ENCODE assay signal across 7 cellular contexts in the genomic region with DNA sequence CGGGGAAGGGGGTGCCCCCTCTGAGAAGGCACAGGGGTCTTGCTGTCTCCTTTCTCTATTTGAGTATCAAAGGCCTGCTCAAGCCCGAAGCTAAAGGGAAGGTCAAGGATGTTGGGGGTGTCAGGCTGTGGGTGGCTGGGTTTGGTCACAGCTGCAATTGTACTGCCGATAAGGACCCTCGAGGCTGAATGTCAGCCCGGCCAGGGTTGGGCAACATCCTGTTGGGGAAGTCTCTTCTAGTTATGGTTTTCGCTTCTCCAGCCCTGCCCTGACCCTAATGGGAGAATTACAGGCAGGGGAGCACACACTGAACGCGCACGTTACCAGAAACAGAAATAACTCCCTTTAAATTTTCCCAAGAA. TPM values are rescaled to one million over a fixed set of nuclear protein-coding genes. Genes with fewer than 3 reads are reported as not detected.
DNase-seq lines count a peak whose midpoint lies in the region; ATAC-seq and TF ChIP-seq lines count a peak whose summit lies in the region.
"Not testable (repeated sequence)": the region's sequence is repeated elsewhere in the genome, so short reads cannot be mapped to it uniquely, and the experiment has no call there.

No MANE protein-coding gene starts in this region.

- intact Hi-C loops in dendritic cell treated with granulocyte-macrophage colony-stimulating factor and Interleukin-4, amounts not matched to agents 40 ng/mL and 50 ng/mL, for 4 days (cut with micrococcal nuclease), result not testable (repeated sequence)

- not testable (repeated sequence) for TF ChIP-seq CTCF in GM12865 (IDR thresholded peaks at IDR 0.05; ENCODE audit: insufficient read depth, low read depth, low read length, missing control alignments); nephron progenitor cell (IDR thresholded peaks at IDR 0.05)

- H3K4me3 ChIP-seq in GM12865 (ENCODE audit: low read depth, low read length), result not testable (repeated sequence)

- peak overlapping the region; percentile 77 for H3K4me3 Mint-ChIP-seq in T-helper 2 cell treated with Interferon-gamma antibody and Interleukin-4, amounts not matched to agents 5 μg/mL and 100 μg/mL, for 36 hours
- H3K4me3 Mint-ChIP-seq in activated T-cell treated with anti-CD3 and anti-CD28 coated beads, Interleukin-2, amount 50 U/mL, for 72 hours, result peak overlapping the region; percentile 74 to 75
- peak overlapping the region; percentile 48 for H3K4me3 Mint-ChIP-seq in dendritic cell treated with granulocyte-macrophage colony-stimulating factor and Interleukin-4, amounts not matched to agents 40 ng/mL and 50 ng/mL, for 4 days
- not testable (repeated sequence) for H3K4me3 Mint-ChIP-seq in nephron progenitor cell

- DNase-seq in GM12865 (ENCODE audit: low read depth) (peak; percentile 73), NOMO-1 (lab: John Stamatoyannopoulos, UW; ENCODE audit: unreplicated experiment in 2 of 2) (peak; percentile 70 to 84)
- not testable (repeated sequence) for DNase-seq in T-helper 2 cell treated with Interferon-gamma antibody and Interleukin-4, amounts not matched to agents 5 μg/mL and 100 μg/mL, for 36 hours (ENCODE audit: low spot score); activated T-cell treated with anti-CD3 and anti-CD28 coated beads, Interleukin-2, amount 50 U/mL, for 72 hours; left lobe of liver (ENCODE audit: low spot score); nephron progenitor cell

- H3K9me3 Mint-ChIP-seq in T-helper 2 cell treated with Interferon-gamma antibody and Interleukin-4, amounts not matched to agents 5 μg/mL and 100 μg/mL, for 36 hours; activated T-cell treated with anti-CD3 and anti-CD28 coated beads, Interleukin-2, amount 50 U/mL, for 72 hours; dendritic cell treated with granulocyte-macrophage colony-stimulating factor and Interleukin-4, amounts not matched to agents 40 ng/mL and 50 ng/mL, for 4 days; nephron progenitor cell: not testable (repeated sequence)

- peaks cover 22% of the 10 kb centered on the region for H3K4me1 Mint-ChIP-seq in T-helper 2 cell treated with Interferon-gamma antibody and Interleukin-4, amounts not matched to agents 5 μg/mL and 100 μg/mL, for 36 hours (ENCODE audit: low read depth)
- peaks cover 40% of the 10 kb centered on the region for H3K4me1 Mint-ChIP-seq in activated T-cell treated with anti-CD3 and anti-CD28 coated beads, Interleukin-2, amount 50 U/mL, for 72 hours (ENCODE audit: low read depth)
- peaks cover 40% of the 10 kb centered on the region for H3K4me1 Mint-ChIP-seq in dendritic cell treated with granulocyte-macrophage colony-stimulating factor and Interleukin-4, amounts not matched to agents 40 ng/mL and 50 ng/mL, for 4 days (ENCODE audit: low read depth)
- H3K4me1 Mint-ChIP-seq in nephron progenitor cell, result peaks cover 24% of the 10 kb centered on the region

- peak in 1 of 2 donors; percentile 11 for ATAC-seq in activated T-cell treated with anti-CD3 and anti-CD28 coated beads, Interleukin-2, amount 50 U/mL, for 72 hours (replicated peaks in 1 of 2)
- ATAC-seq in left lobe of liver, result peak; percentile 55

- not testable (repeated sequence) for H3K36me3 Mint-ChIP-seq in T-helper 2 cell treated with Interferon-gamma antibody and Interleukin-4, amounts not matched to agents 5 μg/mL and 100 μg/mL, for 36 hours (ENCODE audit: low read depth); activated T-cell treated with anti-CD3 and anti-CD28 coated beads, Interleukin-2, amount 50 U/mL, for 72 hours (ENCODE audit: insufficient read depth in 2 of 2); dendritic cell treated with granulocyte-macrophage colony-stimulating factor and Interleukin-4, amounts not matched to agents 40 ng/mL and 50 ng/mL, for 4 days (ENCODE audit: low read depth); nephron progenitor cell (ENCODE audit: low read depth)

- H3K27me3 Mint-ChIP-seq in T-helper 2 cell treated with Interferon-gamma antibody and Interleukin-4, amounts not matched to agents 5 μg/mL and 100 μg/mL, for 36 hours (ENCODE audit: low read depth); activated T-cell treated with anti-CD3 and anti-CD28 coated beads, Interleukin-2, amount 50 U/mL, for 72 hours (ENCODE audit: low read depth); dendritic cell treated with granulocyte-macrophage colony-stimulating factor and Interleukin-4, amounts not matched to agents 40 ng/mL and 50 ng/mL, for 4 days; nephron progenitor cell (ENCODE audit: low read depth, poor library complexity): not testable (repeated sequence)

- H3K27ac Mint-ChIP-seq in T-helper 2 cell treated with Interferon-gamma antibody and Interleukin-4, amounts not matched to agents 5 μg/mL and 100 μg/mL, for 36 hours, result peak overlapping the region; percentile 96
- H3K27ac Mint-ChIP-seq in activated T-cell treated with anti-CD3 and anti-CD28 coated beads, Interleukin-2, amount 50 U/mL, for 72 hours, result peak overlapping the region; percentile 94
- H3K27ac Mint-ChIP-seq in dendritic cell treated with granulocyte-macrophage colony-stimulating factor and Interleukin-4, amounts not matched to agents 40 ng/mL and 50 ng/mL, for 4 days, result peak overlapping the region; percentile 87
- peak overlapping the region; percentile 48 for H3K27ac Mint-ChIP-seq in nephron progenitor cell

RNA-seq across cellular contexts. Expression of gene ADGRE5, which starts 25.0 kb away (rescaled TPM):
- 100 to 1,000 TPM; 316 to 369 TPM for total RNA-seq in activated T-cell treated with anti-CD3 and anti-CD28 coated beads, Interleukin-2, amount 50 U/mL, for 72 hours
- total RNA-seq in left lobe of liver, result 11.7 TPM

Comparison
In these comparisons a context has a peak if more than half of its experiments do, and no peak if none do; other contexts are left out.
1. RNA of gene ADGRE5, which starts 25.0 kb away (total RNA-seq): 316 to 369 TPM in activated T-cell treated with anti-CD3 and anti-CD28 coated beads, Interleukin-2, amount 50 U/mL, for 72 hours; 11.7 TPM in left lobe of liver (single experiment); every median in the first group is over 10 times any median in the second.
2. Peak in every context shown above with its lines, with median percentiles within 50 percentile points of each other: H3K27ac Mint-ChIP-seq.